ENCODE assay signal across 7 cellular contexts in genomic region chr5:141375444-141376155, GRCh38. TPM values are rescaled to one million over a fixed set of nuclear protein-coding genes. Genes with fewer than 3 reads are reported as not detected.
DNase-seq lines count a peak whose midpoint lies in the region; TF ChIP-seq lines count a peak whose summit lies in the region.
"Not testable (repeated sequence)": the region's sequence is repeated elsewhere in the genome, so short reads cannot be mapped to it uniquely, and the experiment has no call there.
"Had no signal": no experiment of that assay in that cellular context is flagged by ENCODE, and none has a peak within 500 bp of the region (broad histone marks: within the 10 kb centered on the region; RNA-seq: fewer than 3 reads in every experiment).

No MANE protein-coding gene starts in this region.

- H3K79me2 ChIP-seq in OCI-LY7 (ENCODE audit: insufficient read depth, low read depth, low read length): not testable (repeated sequence)

- WGBS in endodermal cell (ENCODE audit: insufficient coverage in 1 of 2, insufficient read length in 1 of 2), 2 experiments: 88 to 96% methylated on average over 8 to 36 of the region's 48 CpGs

- intact Hi-C loops in OCI-LY7 (cut with micrococcal nuclease; ENCODE audit: unreplicated experiment): not testable (repeated sequence)

- POLR2A ChIA-PET in OCI-LY7 (lab: Charles Lee): interaction anchor here (0.6 kb wide), 1 partner anchor 321 kb away, joined by 3 read pairs; no protein-coding TSS in a partner anchor

- not testable (repeated sequence) for H2AFZ ChIP-seq in OCI-LY7 (ENCODE audit: low read length)

- H3K36me3 ChIP-seq in OCI-LY7 (ENCODE audit: insufficient read depth, low read length): peaks cover 11% of the 10 kb centered on the region; the same call in 1 of the 2 replicates
- not testable (repeated sequence) for H3K36me3 ChIP-seq in endodermal cell (ENCODE audit: control insufficient read depth, insufficient read depth, low read length)

- not testable (repeated sequence) for H3K9me2 ChIP-seq in OCI-LY7 (ENCODE audit: insufficient read depth, low read length)

- BruUV-seq in OCI-LY7 (replicated peaks; lab: Mats Ljungman, UMichigan): not testable (repeated sequence)

- H3K36me3 Mint-ChIP-seq in HFFc6 (ENCODE audit: low read depth) (peaks cover 56% of the 10 kb centered on the region), endodermal cell (ENCODE audit: low read depth) (peaks cover 42% of the 10 kb centered on the region)

- not testable (repeated sequence) for H3K4me2 ChIP-seq in OCI-LY7 (ENCODE audit: low read length)

- H3K4me3 ChIP-seq in GM12864 (ENCODE audit: low read depth, low read length); OCI-LY7 (ENCODE audit: low read depth, low read length, poor library complexity, severe bottlenecking); endodermal cell (ENCODE audit: low read length): not testable (repeated sequence)

- H3K9me3 Mint-ChIP-seq in HFFc6 (peaks cover 56% of the 10 kb centered on the region), endodermal cell (peaks cover 52% of the 10 kb centered on the region)

- H4K20me1 ChIP-seq in OCI-LY7 (ENCODE audit: insufficient read depth, low read length): not testable (repeated sequence)

- CTCF ChIA-PET in OCI-LY7 (lab: Charles Lee; ENCODE audit: unreplicated experiment): not testable (repeated sequence)

- not testable (repeated sequence) for H3K4me1 ChIP-seq in OCI-LY7 (ENCODE audit: insufficient read depth, low read length, poor library complexity, severe bottlenecking); endodermal cell (ENCODE audit: control insufficient read depth, insufficient read depth, low read length)

- not testable (repeated sequence) for H3K9me3 ChIP-seq in OCI-LY7 (ENCODE audit: low read length)
- H3K9me3 ChIP-seq in endodermal cell (ENCODE audit: control insufficient read depth, low read length): peaks cover 48% of the 10 kb centered on the region

- H3K27ac ChIP-seq in OCI-LY7 (ENCODE audit: low read depth, low read length, poor library complexity, severe bottlenecking); endodermal cell (ENCODE audit: low read depth, low read length): not testable (repeated sequence)

- H3K27me3 ChIP-seq in endodermal cell (ENCODE audit: control insufficient read depth, insufficient read depth, low read length, poor library complexity, severe bottlenecking): not testable (repeated sequence)

- H3K9ac ChIP-seq in endodermal cell (ENCODE audit: extremely low read depth, low read length, poor library complexity, severe bottlenecking): not testable (repeated sequence)

- H3K27ac Mint-ChIP-seq in HFFc6, endodermal cell: not testable (repeated sequence)

- H3K27me3 Mint-ChIP-seq in HFFc6 (ENCODE audit: insufficient read depth); endodermal cell (ENCODE audit: insufficient read depth): not testable (repeated sequence)

- DNase-seq in GM12864 (ENCODE audit: low read depth); HFFc6; OCI-LY7 (ENCODE audit: low spot score); endodermal cell: not testable (repeated sequence)
- peak; percentile 52 for DNase-seq in activated CD8-positive, alpha-beta memory T cell treated with anti-CD3 and anti-CD28 coated beads, Interleukin-2, amount 50 U/mL, for 48 hours
- DNase-seq in mesenteric fat pad (ENCODE audit: low spot score): peak; percentile 72

- TF ChIP-seq CTCF in GM12864 (IDR thresholded peaks at IDR 0.05; ENCODE audit: low read depth, low read length, missing control alignments): peak; percentile 11
- peak; percentile 26; the same call in 1 of the 2 replicates for TF ChIP-seq CTCF in HFFc6 (IDR thresholded peaks at IDR 0.05)
- peak; percentile 49 for TF ChIP-seq CTCF in OCI-LY7 (conservative IDR thresholded peaks at IDR 0.05; ENCODE audit: low read length)
- peak; percentile 16 for TF ChIP-seq CTCF in endodermal cell (conservative IDR thresholded peaks at IDR 0.05)

- H3K4me1 Mint-ChIP-seq in HFFc6 (ENCODE audit: low read depth); endodermal cell: not testable (repeated sequence)

- not testable (repeated sequence) for H3K4me3 Mint-ChIP-seq in HFFc6, endodermal cell

RNA-seq across cellular contexts. Expression of gene PCDHGA6, which starts 1.9 kb away (rescaled TPM):
- 1 to 10 TPM; 1.8 to 2.8 (median 2.8) TPM for total RNA-seq in HFFc6 (2021; fragmentation: NEBNext Ultra II Directional; extraction: Animal tissue kit (Norgen Biotek cat#: 25700))
- total RNA-seq in OCI-LY7 (2014; rRNA removed; shearing (Covaris generic)): 6.3 and 7.2 TPM in 2 replicates
- total RNA-seq in OCI-LY7 (2022) (5.5 and 6.2 TPM in 2 replicates), endodermal cell (1 to 10 TPM in 1 of 2 donors, under 1 TPM in 1; 0.55 to 3.8 TPM), mesenteric fat pad (3.1 TPM)
- polyA plus RNA-seq in endodermal cell (2013, experiment 1 of 2): 0.32 TPM
- 0.37 TPM for polyA plus RNA-seq in endodermal cell (2013, experiment 2 of 2)
- total RNA-seq: CD4-positive, CD25-positive, alpha-beta regulatory T cell had no signal
- polyA plus RNA-seq: CD4-positive, CD25-positive, alpha-beta regulatory T cell had no signal

RNA-seq across cellular contexts. Expression of gene PCDHGB3, which starts 5.6 kb away (rescaled TPM):
- total RNA-seq in HFFc6 (2021; fragmentation: NEBNext Ultra II Directional; extraction: Animal tissue kit (Norgen Biotek cat#: 25700)): 1 to 10 TPM; 3.9 to 4.5 (median 4.3) TPM
- 3.5 and 5.8 TPM in 2 replicates for total RNA-seq in OCI-LY7 (2014; rRNA removed; shearing (Covaris generic))
- total RNA-seq in OCI-LY7 (2022): 6.1 and 6.3 TPM in 2 replicates
- total RNA-seq in endodermal cell: 1 to 10 TPM in 1 of 2 donors, under 1 TPM in 1; 0.40 to 4.6 TPM
- polyA plus RNA-seq in endodermal cell (2013, experiment 1 of 2): 0.11 TPM
- 0.29 TPM for polyA plus RNA-seq in endodermal cell (2013, experiment 2 of 2)
- 2.7 TPM for total RNA-seq in mesenteric fat pad
- polyA plus RNA-seq: CD4-positive, CD25-positive, alpha-beta regulatory T cell had no signal

RNA-seq across cellular contexts. Expression of gene PCDHGA7, which starts 6.9 kb away (rescaled TPM):
- total RNA-seq in HFFc6 (2021; fragmentation: NEBNext Ultra II Directional; extraction: Animal tissue kit (Norgen Biotek cat#: 25700)): 10 to 100 TPM in 4 of 6 experiments, 1 to 10 TPM in 2; 2.4 to 12.5 (median 11.6) TPM
- total RNA-seq in OCI-LY7 (2014; rRNA removed; shearing (Covaris generic)): 4.7 and 6.4 TPM in 2 replicates
- total RNA-seq in OCI-LY7 (2022) (5.6 TPM in 2 replicates), endodermal cell (1 to 10 TPM in 1 of 2 donors, under 1 TPM in 1; 0.40 to 1.9 TPM), mesenteric fat pad (1.9 TPM)
- 0.18 TPM for polyA plus RNA-seq in endodermal cell (2013, experiment 1 of 2)
- polyA plus RNA-seq in endodermal cell (2013, experiment 2 of 2): 0.46 TPM
- total RNA-seq: CD4-positive, CD25-positive, alpha-beta regulatory T cell had no signal

RNA-seq across cellular contexts. Expression of gene PCDHGA5, which starts 11.6 kb away (rescaled TPM):
- total RNA-seq in HFFc6 (2021; fragmentation: NEBNext Ultra II Directional; extraction: Animal tissue kit (Norgen Biotek cat#: 25700)): 1 to 10 TPM in 3 of 6 experiments, under 1 TPM in 3; 0.74 to 1.8 (median 1.0) TPM
- 5.2 and 6.1 TPM in 2 replicates for total RNA-seq in OCI-LY7 (2014; rRNA removed; shearing (Covaris generic))
- total RNA-seq in OCI-LY7 (2022): 4.6 and 4.9 TPM in 2 replicates
- total RNA-seq in endodermal cell: 1 to 10 TPM in 1 of 2 donors, under 1 TPM in 1; 0.51 to 3.0 TPM
- polyA plus RNA-seq in endodermal cell (2013, experiment 1 of 2): 0.32 TPM
- 0.33 TPM for polyA plus RNA-seq in endodermal cell (2013, experiment 2 of 2)
- total RNA-seq in mesenteric fat pad: 2.7 TPM
- total RNA-seq: CD4-positive, CD25-positive, alpha-beta regulatory T cell had no signal

RNA-seq across cellular contexts. Expression of gene PCDHGB4, which starts 11.9 kb away (rescaled TPM):
- total RNA-seq in HFFc6 (2021; fragmentation: NEBNext Ultra II Directional; extraction: Animal tissue kit (Norgen Biotek cat#: 25700)): 10 to 100 TPM in 4 of 6 experiments, 1 to 10 TPM in 2; 2.4 to 19.6 (median 16.6) TPM
- 8.7 and 9.3 TPM in 2 replicates for total RNA-seq in OCI-LY7 (2014; rRNA removed; shearing (Covaris generic))
- total RNA-seq in OCI-LY7 (2022) (6.5 and 6.9 TPM in 2 replicates), endodermal cell (10 to 100 TPM; 10.7 to 13.9 TPM), mesenteric fat pad (3.2 TPM)
- polyA plus RNA-seq in endodermal cell (2013, experiment 1 of 2): 9.2 TPM
- 9.4 TPM for polyA plus RNA-seq in endodermal cell (2013, experiment 2 of 2)
- total RNA-seq: CD4-positive, CD25-positive, alpha-beta regulatory T cell had no signal
